ENCODE assay signal across 19 cellular contexts in the genomic region with DNA sequence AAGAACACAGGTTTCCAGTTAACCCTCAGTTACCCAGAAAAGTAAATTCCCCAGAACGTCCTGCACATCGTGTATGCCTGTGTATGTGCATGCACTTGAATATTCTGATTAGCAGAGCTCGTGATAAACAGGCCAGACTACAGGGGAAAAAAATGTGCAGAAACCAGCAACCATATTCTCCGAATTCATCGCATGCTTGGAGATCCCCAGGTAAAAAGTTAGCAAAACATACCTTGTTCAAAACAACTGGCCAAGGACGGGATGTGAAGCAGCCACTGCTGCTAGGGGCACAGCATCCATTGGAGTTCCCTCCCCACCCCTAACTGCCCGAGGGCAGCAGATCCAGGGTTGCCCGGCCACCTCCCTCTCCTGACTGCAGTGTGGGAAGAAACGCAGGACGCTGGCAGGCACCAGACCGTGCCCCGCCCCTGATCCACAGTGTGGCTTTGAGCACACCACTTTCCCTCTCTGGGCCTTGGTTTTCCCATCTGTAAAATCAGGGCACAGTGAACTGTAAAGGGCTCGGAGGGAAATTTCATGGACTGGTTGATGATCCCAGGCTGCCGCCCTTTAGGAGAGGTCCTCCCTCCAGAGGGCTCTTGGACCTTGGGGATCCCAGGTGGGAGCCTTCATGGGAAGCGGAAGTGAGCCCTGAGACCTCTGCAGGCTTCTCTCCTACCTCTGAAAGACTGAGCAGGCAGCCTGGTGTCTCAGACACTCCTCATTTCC. TPM values are rescaled to one million over a fixed set of nuclear protein-coding genes. Genes with fewer than 3 reads are reported as not detected.
DNase-seq lines count a peak whose midpoint lies in the region; ATAC-seq and TF ChIP-seq lines count a peak whose summit lies in the region.
"Had no signal": no experiment of that assay in that cellular context is flagged by ENCODE, and none has a peak within 500 bp of the region (broad histone marks: within the 10 kb centered on the region; RNA-seq: fewer than 3 reads in every experiment).

No MANE protein-coding gene starts in this region.

- CTCF ChIA-PET in activated naive CD4-positive, alpha-beta T cell treated with anti-CD3 and anti-CD28 coated beads for 36 hours (lab: Charles Lee): interaction anchor here (2.0 to 7.9 kb wide), 3 partner anchors 14 to 16 kb away, joined by 6 to 71 read pairs (median 57); a partner anchor contains a TSS

- TF ChIP-seq CTCF in lower leg skin (IDR thresholded peaks at IDR 0.05): no peak

- DNase-seq in activated naive CD4-positive, alpha-beta T cell treated with anti-CD3 and anti-CD28 coated beads for 36 hours: no peak
- DNase-seq in activated naive CD4-positive, alpha-beta T cell (lab: John Stamatoyannopoulos, UW): no peak
- DNase-seq in RPMI7951 (ENCODE audit: low read depth) (peak; percentile 42), DMS 273 (lab: John Stamatoyannopoulos, UW; ENCODE audit: unreplicated experiment) (no peak), lower leg skin (ENCODE audit: low spot score in 2 of 2) (no peak)
- no peak for DNase-seq in activated naive CD8-positive, alpha-beta T cell treated with anti-CD3 and anti-CD28 coated beads, Interleukin-2, amount 50 U/mL, for 24 hours
- DNase-seq in stimulated activated naive CD8-positive, alpha-beta T cell treated with anti-CD3 and anti-CD28 coated beads, Interleukin-15, amount 100 ng/mL, for 72 hours: peak in 1 of 2 donors; percentile 68
- DNase-seq: amygdala; caudate nucleus; COR-L47; left ventricle myocardium inferior; NCI-H1930; NCI-H345; SHP77; stimulated activated naive CD4-positive, alpha-beta T cell treated with Interleukin-2 at 50 U/mL for 16 hours had no signal

- no peaks in the 10 kb centered on the region for H3K27me3 Mint-ChIP-seq in activated naive CD4-positive, alpha-beta T cell treated with anti-CD3 and anti-CD28 coated beads for 36 hours (ENCODE audit: low read depth)
- H3K27me3 Mint-ChIP-seq in activated naive CD8-positive, alpha-beta T cell treated with anti-CD3 and anti-CD28 coated beads, Interleukin-2, amount 50 U/mL, for 24 hours: no peaks in the 10 kb centered on the region
- peaks cover 7% of the 10 kb centered on the region for H3K27me3 Mint-ChIP-seq in stimulated activated naive CD8-positive, alpha-beta T cell treated with anti-CD3 and anti-CD28 coated beads, Interleukin-15, amount 100 ng/mL, for 72 hours

- WGBS in lower leg skin, 2 donors: 58 to 65% methylated on average over 15 of the region's 15 CpGs

- peak overlapping the region; percentile 78 for H3K27ac Mint-ChIP-seq in activated naive CD4-positive, alpha-beta T cell treated with anti-CD3 and anti-CD28 coated beads for 36 hours
- H3K27ac Mint-ChIP-seq in activated naive CD8-positive, alpha-beta T cell treated with anti-CD3 and anti-CD28 coated beads, Interleukin-2, amount 50 U/mL, for 24 hours: peak overlapping the region; percentile 52
- peak overlapping the region in 1 of 2 donors; percentile 74 for H3K27ac Mint-ChIP-seq in stimulated activated naive CD8-positive, alpha-beta T cell treated with anti-CD3 and anti-CD28 coated beads, Interleukin-15, amount 100 ng/mL, for 72 hours

- peak; percentile 15 for ATAC-seq in activated naive CD8-positive, alpha-beta T cell treated with anti-CD3 and anti-CD28 coated beads, Interleukin-2, amount 50 U/mL, for 24 hours
- peak; percentile 71 for ATAC-seq in stimulated activated naive CD8-positive, alpha-beta T cell treated with anti-CD3 and anti-CD28 coated beads, Interleukin-15, amount 100 ng/mL, for 72 hours
- ATAC-seq in HG02571 (IDR thresholded peaks at IDR 0.05; ENCODE audit: unreplicated experiment): no peak
- ATAC-seq: esophagus mucosa, right cardiac atrium had no signal

- no peaks in the 10 kb centered on the region for H3K9me3 Mint-ChIP-seq in activated naive CD4-positive, alpha-beta T cell treated with anti-CD3 and anti-CD28 coated beads for 36 hours
- no peaks in the 10 kb centered on the region for H3K9me3 Mint-ChIP-seq in activated naive CD8-positive, alpha-beta T cell treated with anti-CD3 and anti-CD28 coated beads, Interleukin-2, amount 50 U/mL, for 24 hours
- no peaks in the 10 kb centered on the region for H3K9me3 Mint-ChIP-seq in stimulated activated naive CD8-positive, alpha-beta T cell treated with anti-CD3 and anti-CD28 coated beads, Interleukin-15, amount 100 ng/mL, for 72 hours

- no peaks in the 10 kb centered on the region for H3K36me3 Mint-ChIP-seq in activated naive CD4-positive, alpha-beta T cell treated with anti-CD3 and anti-CD28 coated beads for 36 hours (ENCODE audit: low read depth)
- H3K36me3 Mint-ChIP-seq in activated naive CD8-positive, alpha-beta T cell treated with anti-CD3 and anti-CD28 coated beads, Interleukin-2, amount 50 U/mL, for 24 hours (ENCODE audit: low read depth): no peaks in the 10 kb centered on the region

- no peak for TF ChIP-seq POLR2A in lower leg skin (IDR thresholded peaks at IDR 0.05)

- H3K4me3 ChIP-seq in lower leg skin (ENCODE audit: low read depth, poor library complexity, severe bottlenecking): no peak overlapping the region
- H3K4me3 ChIP-seq: left ventricle myocardium inferior, uterus had no signal

- H3K4me3 Mint-ChIP-seq in activated naive CD4-positive, alpha-beta T cell treated with anti-CD3 and anti-CD28 coated beads for 36 hours: no peak overlapping the region
- H3K4me3 Mint-ChIP-seq in activated naive CD8-positive, alpha-beta T cell treated with anti-CD3 and anti-CD28 coated beads, Interleukin-2, amount 50 U/mL, for 24 hours: no peak overlapping the region
- peak overlapping the region; percentile 8 to 55 for H3K4me3 Mint-ChIP-seq in stimulated activated naive CD8-positive, alpha-beta T cell treated with anti-CD3 and anti-CD28 coated beads, Interleukin-15, amount 100 ng/mL, for 72 hours

- intact Hi-C loops in activated naive CD4-positive, alpha-beta T cell treated with anti-CD3 and anti-CD28 coated beads for 36 hours (cut with micrococcal nuclease): loop anchor here (2.0 to 5.0 kb wide), 2 partner anchors 14 to 202 kb away; no protein-coding TSS in a partner anchor
- intact Hi-C loops in lower leg skin (cut with DNase I; ENCODE audit: low total_unique reads): no loop called here

- peaks cover 38% of the 10 kb centered on the region for H3K4me1 Mint-ChIP-seq in activated naive CD4-positive, alpha-beta T cell treated with anti-CD3 and anti-CD28 coated beads for 36 hours (ENCODE audit: low read depth)
- peaks cover 58% of the 10 kb centered on the region for H3K4me1 Mint-ChIP-seq in activated naive CD8-positive, alpha-beta T cell treated with anti-CD3 and anti-CD28 coated beads, Interleukin-2, amount 50 U/mL, for 24 hours
- peaks cover 78% of the 10 kb centered on the region for H3K4me1 Mint-ChIP-seq in stimulated activated naive CD8-positive, alpha-beta T cell treated with anti-CD3 and anti-CD28 coated beads, Interleukin-15, amount 100 ng/mL, for 72 hours

RNA-seq across cellular contexts. Expression of a gene that starts 11.9 kb away (rescaled TPM):
- total RNA-seq in activated naive CD4-positive, alpha-beta T cell treated with anti-CD3 and anti-CD28 coated beads for 36 hours: 100 to 1,000 TPM; 349 to 351 TPM
- total RNA-seq in RPMI7951 (2014; rRNA removed; shearing (Covaris generic)): 9.0 and 12.6 TPM in 2 replicates
- total RNA-seq in lower leg skin: 10 to 100 TPM; 12.0 to 23.0 (median 19.7) TPM

RNA-seq across cellular contexts. Expression of a gene that starts 19.5 kb away (rescaled TPM):
- under 1 TPM; 0.48 to 0.57 TPM for total RNA-seq in activated naive CD4-positive, alpha-beta T cell treated with anti-CD3 and anti-CD28 coated beads for 36 hours
- total RNA-seq in RPMI7951 (2014; rRNA removed; shearing (Covaris generic)): 0.48 TPM in 1 of 2 replicates, not detected in the other
- 1 to 10 TPM in 2 of 4 donors, under 1 TPM in 2; 0.57 to 3.0 (median 1.7) TPM for total RNA-seq in lower leg skin
- total RNA-seq: esophagus mucosa, left ventricle myocardium inferior, uterus had no signal

Comparison
In these comparisons a context has a peak if more than half of its experiments do, and no peak if none do; other contexts are left out.
1. H3K4me3 Mint-ChIP-seq: peak in stimulated activated naive CD8-positive, alpha-beta T cell treated with anti-CD3 and anti-CD28 coated beads, Interleukin-15, amount 100 ng/mL, for 72 hours (2 of 2); none in activated naive CD4-positive, alpha-beta T cell treated with anti-CD3 and anti-CD28 coated beads for 36 hours (single experiment) and activated naive CD8-positive, alpha-beta T cell treated with anti-CD3 and anti-CD28 coated beads, Interleukin-2, amount 50 U/mL, for 24 hours (single experiment).
2. RNA of a gene that starts 11.9 kb away (total RNA-seq): 349 to 351 TPM in activated naive CD4-positive, alpha-beta T cell treated with anti-CD3 and anti-CD28 coated beads for 36 hours; 12.0 to 23.0 TPM in lower leg skin and 9.0 to 12.6 TPM in RPMI7951; every median in the first group is over 10 times any median in the second.